In the genomic region with DNA sequence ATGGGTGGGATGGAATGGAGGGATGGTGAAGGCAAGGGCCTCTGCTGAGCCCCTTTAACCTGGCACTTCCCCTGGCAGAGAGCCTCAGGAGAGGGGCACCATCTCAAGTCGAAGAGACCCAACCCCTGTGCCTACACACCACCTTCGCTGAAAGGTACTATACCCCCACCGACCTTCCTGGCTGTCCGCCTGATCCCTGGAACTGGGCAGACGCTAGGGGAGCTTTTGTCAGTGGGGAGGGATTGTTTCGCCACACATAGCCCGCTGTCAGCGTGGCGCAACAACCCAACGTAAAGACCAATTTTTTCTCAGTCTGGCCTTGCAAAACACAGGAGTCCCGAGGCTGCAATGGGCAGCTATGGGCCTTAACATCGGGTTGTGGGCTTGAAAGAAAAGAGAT, we compare ENCODE assay signal across 30 cellular contexts. TPM values are rescaled to one million over a fixed set of nuclear protein-coding genes. Genes with fewer than 3 reads are reported as not detected.
A peak's percentile ranks its signal among the peaks of the same experiment; 100 is the strongest.
DNase-seq lines count a peak whose midpoint lies in the region; ATAC-seq and TF ChIP-seq lines count a peak whose summit lies in the region.
"Had no signal": no experiment of that assay in that cellular context is flagged by ENCODE, and none has a peak within 500 bp of the region (broad histone marks: within the 10 kb centered on the region; RNA-seq: fewer than 3 reads in every experiment).

No MANE protein-coding gene starts in this region.

- no peaks in the 10 kb centered on the region for H3K79me1 ChIP-seq in mesendoderm (ENCODE audit: low read length)

- no peak overlapping the region for H4K5ac ChIP-seq in mesendoderm (ENCODE audit: low read length)

- H3K9me3 ChIP-seq in mammary epithelial cell (replicated peaks; ENCODE audit: insufficient read depth, low read length) = no peaks in the 10 kb centered on the region
- H3K9me3 ChIP-seq in upper lobe of right lung = no peaks in the 10 kb centered on the region
- H3K9me3 ChIP-seq: BE2C, esophagus muscularis mucosa, spleen had no signal

- H2BK15ac ChIP-seq in mesendoderm (replicated peaks; ENCODE audit: low read depth) = no peak overlapping the region

- H2AFZ ChIP-seq in mammary epithelial cell (ENCODE audit: low read depth, low read length) = no peak overlapping the region

- no peak overlapping the region for H2AK5ac ChIP-seq in mesendoderm (ENCODE audit: low read length)

- POLR2A ChIA-PET in MCF 10A (lab: Yijun Ruan, JAX) = interaction anchor here (0.6 kb wide), 1 partner anchor 8 kb away, joined by 3 read pairs; no protein-coding TSS in a partner anchor
- POLR2A ChIA-PET in activated CD8-positive, alpha-beta T cell treated with anti-CD3 and anti-CD28 coated beads for 36 hours (lab: Charles Lee) = no interaction called here

- H2BK120ac ChIP-seq in mesendoderm (ENCODE audit: low read depth, low read length) = no peak overlapping the region

- intact Hi-C loops in MCF 10A (cut with micrococcal nuclease) = no loop called here
- intact Hi-C loops in mammary epithelial cell (cut with micrococcal nuclease) = no loop called here
- intact Hi-C loops in upper lobe of right lung (cut with DNase I) = loop anchor here (10.0 kb wide), 1 partner anchor 125 kb away; no protein-coding TSS in a partner anchor
- intact Hi-C loops in dorsolateral prefrontal cortex (cut with DNase I) = loop anchor here in 1 of 2 donors (5.0 kb wide), 1 partner anchor 97 kb away; no protein-coding TSS in a partner anchor
- intact Hi-C loops in activated CD8-positive, alpha-beta T cell treated with anti-CD3 and anti-CD28 coated beads for 36 hours (cut with micrococcal nuclease) = loop anchor here (10.0 kb wide), 2 partner anchors 235 to 355 kb away; a partner anchor contains a TSS

- H4K8ac ChIP-seq in mesendoderm (ENCODE audit: low read depth, low read length) = no peak overlapping the region

- in situ Hi-C loops in mammary epithelial cell (cut with MboI; ENCODE audit: low sequenced_read_pairs in 2 of 2) = loop anchor here in 1 of 2 donors (10.0 kb wide), 1 partner anchor 235 kb away; a partner anchor contains a TSS

- H3K27ac ChIP-seq in mammary epithelial cell (ENCODE audit: insufficient read depth, low read depth, low read length) (no peak overlapping the region), mesendoderm (ENCODE audit: low read depth, low read length) (no peak overlapping the region), upper lobe of right lung (peak overlapping the region; percentile 24), dorsolateral prefrontal cortex (peak overlapping the region in 23 of 59 donors; percentile 3 to 90 (median 43))
- H3K27ac ChIP-seq: esophagus muscularis mucosa, spleen had no signal

- H3K4me1 Mint-ChIP-seq in MCF 10A (ENCODE audit: insufficient read depth, unreplicated experiment) = peaks cover 3% of the 10 kb centered on the region
- H3K4me1 Mint-ChIP-seq in activated CD8-positive, alpha-beta T cell treated with anti-CD3 and anti-CD28 coated beads for 36 hours (ENCODE audit: low read depth) = peaks cover 11% of the 10 kb centered on the region

- no peak overlapping the region for H3K4me3 Mint-ChIP-seq in MCF 10A (ENCODE audit: unreplicated experiment)
- no peak overlapping the region for H3K4me3 Mint-ChIP-seq in activated CD8-positive, alpha-beta T cell treated with anti-CD3 and anti-CD28 coated beads for 36 hours
- H3K4me3 Mint-ChIP-seq: activated T-cell treated with anti-CD3 and anti-CD28 coated beads, Interleukin-2, amount 50 U/mL, for 4 hours; central memory CD8-positive, alpha-beta T cell; HFFc6; IgD-negative memory B cell; stimulated activated naive CD8-positive, alpha-beta T cell treated with anti-CD3 and anti-CD28 coated beads, Interleukin-15, Interleukin-2, amounts not matched to agents 100 ng/mL and 50 ng/mL, for 24 hours; type B pancreatic cell had no signal

- peak overlapping the region; percentile 45 for H3K23ac ChIP-seq in mesendoderm (ENCODE audit: low read length)

- H3K27me3 ChIP-seq in mammary epithelial cell (ENCODE audit: insufficient read depth, low read length) (peaks cover 10% of the 10 kb centered on the region), mesendoderm (ENCODE audit: insufficient read depth, low read length, poor library complexity) (no peaks in the 10 kb centered on the region), upper lobe of right lung (peaks cover 30% of the 10 kb centered on the region), dorsolateral prefrontal cortex (peaks cover 0 to 27% (median 4%) of the 10 kb centered on the region in 45 donors)

- no peak overlapping the region for H3K18ac ChIP-seq in mesendoderm (ENCODE audit: low read length)

- H3K4me1 ChIP-seq in mammary epithelial cell (ENCODE audit: insufficient read depth, low read length) (peaks cover 24% of the 10 kb centered on the region), mesendoderm (ENCODE audit: control insufficient read depth, low read depth, low read length) (peaks cover 8% of the 10 kb centered on the region), upper lobe of right lung (no peaks in the 10 kb centered on the region)
- H3K4me1 ChIP-seq: BE2C had no signal

- no peaks in the 10 kb centered on the region for H3K9me3 Mint-ChIP-seq in MCF 10A (ENCODE audit: unreplicated experiment)
- no peaks in the 10 kb centered on the region for H3K9me3 Mint-ChIP-seq in activated CD8-positive, alpha-beta T cell treated with anti-CD3 and anti-CD28 coated beads for 36 hours
- H3K9me3 Mint-ChIP-seq: activated T-cell treated with anti-CD3 and anti-CD28 coated beads, Interleukin-2, amount 50 U/mL, for 4 hours; central memory CD8-positive, alpha-beta T cell; HFFc6; IgD-negative memory B cell; stimulated activated naive CD8-positive, alpha-beta T cell treated with anti-CD3 and anti-CD28 coated beads, Interleukin-15, Interleukin-2, amounts not matched to agents 100 ng/mL and 50 ng/mL, for 24 hours; type B pancreatic cell had no signal

- no peak overlapping the region for H3K9ac ChIP-seq in mammary epithelial cell (ENCODE audit: insufficient read depth, low read length)
- no peak overlapping the region for H3K9ac ChIP-seq in mesendoderm (ENCODE audit: low read length)

- H4K20me1 ChIP-seq in mammary epithelial cell (ENCODE audit: insufficient read depth, low read length) = no peaks in the 10 kb centered on the region

- H3K27me3 Mint-ChIP-seq in MCF 10A (ENCODE audit: insufficient read depth, unreplicated experiment) = peaks cover 37% of the 10 kb centered on the region
- H3K27me3 Mint-ChIP-seq in activated CD8-positive, alpha-beta T cell treated with anti-CD3 and anti-CD28 coated beads for 36 hours = peaks cover 28% of the 10 kb centered on the region

- CTCF ChIA-PET in MCF 10A (lab: Yijun Ruan, JAX) = interaction anchor here (0.7 to 2.2 kb wide), 4 partner anchors 10 to 1304 kb away, joined by 3 to 13 read pairs (median 4); a partner anchor contains a TSS
- CTCF ChIA-PET in mammary epithelial cell (lab: Charles Lee; ENCODE audit: low non-redundant PET) = no interaction called here
- CTCF ChIA-PET in activated CD8-positive, alpha-beta T cell treated with anti-CD3 and anti-CD28 coated beads for 36 hours (lab: Charles Lee) = interaction anchor here (2.8 to 9.3 kb wide), 2 partner anchors 8 to 82 kb away, joined by 9 to 224 read pairs; no protein-coding TSS in a partner anchor

- H3K4ac ChIP-seq in mesendoderm (ENCODE audit: low read depth, low read length) = no peak overlapping the region

- no peak overlapping the region for H2BK5ac ChIP-seq in mesendoderm (ENCODE audit: low read length)

- H3K4me3 ChIP-seq in mammary epithelial cell (replicated peaks in 1 of 3; ENCODE audit: insufficient read depth in 1 of 3, low read depth in 2 of 3, low read length in 3 of 3) (no peak overlapping the region), mesendoderm (ENCODE audit: low read length) (no peak overlapping the region), upper lobe of right lung (peak overlapping the region; percentile 16), dorsolateral prefrontal cortex (peak overlapping the region in 22 of 59 donors; percentile 9 to 75 (median 68))
- H3K4me3 ChIP-seq: esophagus muscularis mucosa, spleen had no signal

- no peak overlapping the region for H3K27ac Mint-ChIP-seq in MCF 10A (ENCODE audit: low read depth, unreplicated experiment)
- no peak overlapping the region for H3K27ac Mint-ChIP-seq in activated CD8-positive, alpha-beta T cell treated with anti-CD3 and anti-CD28 coated beads for 36 hours
- H3K27ac Mint-ChIP-seq: HFFc6; IgD-negative memory B cell; stimulated activated naive CD8-positive, alpha-beta T cell treated with anti-CD3 and anti-CD28 coated beads, Interleukin-15, Interleukin-2, amounts not matched to agents 100 ng/mL and 50 ng/mL, for 24 hours; type B pancreatic cell had no signal

- H3K79me2 ChIP-seq in mammary epithelial cell (ENCODE audit: insufficient read depth, low read length) = no peaks in the 10 kb centered on the region
- no peaks in the 10 kb centered on the region for H3K79me2 ChIP-seq in mesendoderm (ENCODE audit: control insufficient read depth, insufficient read depth, low read length)

- no peak for TF ChIP-seq CTCF in MCF 10A (IDR thresholded peaks at IDR 0.05; ENCODE audit: unreplicated experiment)
- TF ChIP-seq CTCF in mammary epithelial cell (conservative IDR thresholded peaks at IDR 0.05 in 1 of 2, IDR thresholded peaks at IDR 0.05 in 1 of 2; ENCODE audit: extremely low read depth in 1 of 2, insufficient read depth in 1 of 2, low read depth in 1 of 2, low read length in 2 of 2) = no peak
- TF ChIP-seq CTCF in upper lobe of right lung (IDR thresholded peaks at IDR 0.05) = no peak
- TF ChIP-seq CTCF in dorsolateral prefrontal cortex (IDR thresholded peaks at IDR 0.05 in 54 of 56, conservative IDR thresholded peaks at IDR 0.05 in 2 of 56; ENCODE audit: low read depth in 1 of 56, partially characterized antibody in 56 of 56) = no peak
- no peak for TF ChIP-seq CTCF in activated CD8-positive, alpha-beta T cell treated with anti-CD3 and anti-CD28 coated beads for 36 hours (IDR thresholded peaks at IDR 0.05)

- WGBS in mammary epithelial cell (ENCODE audit: low coverage, missing lambda C conversion rate) = 81% methylated on average over 11 of the region's 12 CpGs
- WGBS in mesendoderm (ENCODE audit: extremely low coverage, insufficient coverage, low lambda C conversion rate) = no CpG with 5 or more reads among the region's 12 CpGs

- BruUV-seq in MCF 10A (replicated peaks; lab: Mats Ljungman, UMichigan) = no TSS peak
- no TSS peak for BruUV-seq in mammary epithelial cell (replicated peaks; lab: Mats Ljungman, UMichigan)

- no peak overlapping the region for H3K56ac ChIP-seq in mesendoderm (ENCODE audit: low read length)

- H3K36me3 ChIP-seq in mammary epithelial cell (ENCODE audit: insufficient read depth, low read length) (no peaks in the 10 kb centered on the region), mesendoderm (ENCODE audit: control insufficient read depth, insufficient read depth, low read length) (no peaks in the 10 kb centered on the region), upper lobe of right lung (no peaks in the 10 kb centered on the region)
- H3K36me3 ChIP-seq: BE2C, esophagus muscularis mucosa, spleen had no signal

- no peaks in the 10 kb centered on the region for H3K36me3 Mint-ChIP-seq in MCF 10A (ENCODE audit: insufficient read depth, unreplicated experiment)
- H3K36me3 Mint-ChIP-seq in activated CD8-positive, alpha-beta T cell treated with anti-CD3 and anti-CD28 coated beads for 36 hours (ENCODE audit: low read depth) = no peaks in the 10 kb centered on the region
- H3K36me3 Mint-ChIP-seq: type B pancreatic cell had no signal

- H3K4me2 ChIP-seq in mammary epithelial cell (ENCODE audit: insufficient read depth, low read depth, low read length) (no peak overlapping the region), mesendoderm (ENCODE audit: low read length) (no peak overlapping the region)

- DNase-seq in MCF 10A (ENCODE audit: unreplicated experiment) (peak; percentile 27), mammary epithelial cell (no peak), SKM-1 (lab: John Stamatoyannopoulos, UW; ENCODE audit: unreplicated experiment) (peak; percentile 79), mesendoderm (no peak), upper lobe of right lung (no peak), foreskin melanocyte (no peak), dorsolateral prefrontal cortex (no peak)
- no peak for DNase-seq in activated CD8-positive, alpha-beta T cell treated with anti-CD3 and anti-CD28 coated beads for 36 hours
- DNase-seq: activated CD4-positive, CD25-positive, alpha-beta regulatory T cell treated with anti-CD3 and anti-CD28 coated beads, Interleukin-2, amount 50 U/mL, for 72 hours; activated CD8-positive, alpha-beta memory T cell treated with anti-CD3 and anti-CD28 coated beads for 24 hours; activated naive CD4-positive, alpha-beta T cell treated with Interleukin-2 at 50 U/mL for 16 hours; activated T-cell treated with anti-CD3 and anti-CD28 coated beads, Interleukin-2, amount 50 U/mL, for 4 hours; BE2C; effector memory CD4-positive, alpha-beta T cell; HFFc6; NCI-H187 treated with DMSO at 0.1 percent for 48 hours; NCI-H2227 treated with DMSO at 0.1 percent for 48 hours; spleen; stimulated activated CD4-positive, alpha-beta T cell treated with anti-CD3 and anti-CD28 coated beads, Interleukin-4, amount 100 ng/mL, for 24 hours; T-helper 9 cell had no signal

- dilution Hi-C loops in mammary epithelial cell (cut with HindIII; ENCODE audit: low sequenced_read_pairs) = loop anchor here (5.0 to 10.0 kb wide), 3 partner anchors 162 to 325 kb away; no protein-coding TSS in a partner anchor

- ATAC-seq in upper lobe of right lung = no peak
- ATAC-seq in activated CD8-positive, alpha-beta T cell treated with anti-CD3 and anti-CD28 coated beads for 36 hours = no peak
- ATAC-seq: activated T-cell treated with anti-CD3 and anti-CD28 coated beads, Interleukin-2, amount 50 U/mL, for 4 hours; left lobe of liver; SK-N-SH treated with all-trans-retinoic acid at 6 μM for 48 hours had no signal

RNA-seq across cellular contexts. Expression of a gene that starts 3.1 kb away (rescaled TPM):
- not detected in 2 replicates for total RNA-seq in MCF 10A (2022)
- under 1 TPM in 1 of 2 donors, not detected in 1; 0.17 TPM for total RNA-seq in mammary epithelial cell
- 0.07 TPM for polyA plus RNA-seq in mammary epithelial cell
- not detected for polyA minus RNA-seq in mammary epithelial cell
- 1.7 TPM for polyA plus RNA-seq in mesendoderm (2013, experiment 1 of 2)
- 1.8 TPM for polyA plus RNA-seq in mesendoderm (2013, experiment 2 of 2)
- total RNA-seq in upper lobe of right lung = 25.1 TPM
- total RNA-seq in dorsolateral prefrontal cortex = 100 to 1,000 TPM in 119 of 120 experiments, 10 to 100 TPM in 1; 65.3 to 449 (median 214) TPM
- total RNA-seq in activated CD8-positive, alpha-beta T cell treated with anti-CD3 and anti-CD28 coated beads for 36 hours = not detected
- total RNA-seq: A172, HFFc6, spleen had no signal
- polyA plus RNA-seq: IgD-negative memory B cell had no signal

RNA-seq across cellular contexts. Expression of a gene that starts 7.0 kb away (rescaled TPM):
- total RNA-seq in MCF 10A (2022) (30.1 and 31.1 TPM in 2 replicates), mammary epithelial cell (10 to 100 TPM; 20.2 to 35.7 TPM), upper lobe of right lung (78.2 TPM), dorsolateral prefrontal cortex (100 to 1,000 TPM in 9 of 120 experiments, 10 to 100 TPM in 111; 45.7 to 129 (median 71.4) TPM)
- 36.7 TPM for polyA plus RNA-seq in mammary epithelial cell
- polyA minus RNA-seq in mammary epithelial cell = 18.9 TPM
- polyA plus RNA-seq in mesendoderm (2013, experiment 1 of 2) = 48.2 TPM
- polyA plus RNA-seq in mesendoderm (2013, experiment 2 of 2) = 45.8 TPM
- total RNA-seq in activated CD8-positive, alpha-beta T cell treated with anti-CD3 and anti-CD28 coated beads for 36 hours = 10 to 100 TPM; 48.7 to 50.3 TPM

RNA-seq across cellular contexts. Expression of a gene that starts 22.2 kb away (rescaled TPM):
- total RNA-seq in MCF 10A (2022) (not detected in 2 replicates), mammary epithelial cell (not detected), upper lobe of right lung (not detected), dorsolateral prefrontal cortex (10 to 100 TPM; 10.6 to 60.3 (median 39.0) TPM)
- polyA plus RNA-seq in mammary epithelial cell = not detected
- polyA minus RNA-seq in mammary epithelial cell = not detected
- polyA plus RNA-seq in mesendoderm (2013, experiment 1 of 2) = 0.01 TPM
- polyA plus RNA-seq in mesendoderm (2013, experiment 2 of 2) = 0.01 TPM
- total RNA-seq in activated CD8-positive, alpha-beta T cell treated with anti-CD3 and anti-CD28 coated beads for 36 hours = not detected
- total RNA-seq: A172; activated T-cell treated with anti-CD3 and anti-CD28 coated beads, Interleukin-2, amount 50 U/mL, for 4 hours; esophagus muscularis mucosa; HFFc6; left lobe of liver; renal cortical epithelial cell; RPMI7951; spleen had no signal
- polyA plus RNA-seq: IgD-negative memory B cell had no signal

RNA-seq across cellular contexts. Expression of a gene that starts 35.3 kb away (rescaled TPM):
- 0.37 and 0.71 TPM in 2 replicates for total RNA-seq in MCF 10A (2022)
- total RNA-seq in mammary epithelial cell = under 1 TPM; 0.33 to 0.42 TPM
- polyA plus RNA-seq in mammary epithelial cell = 0.10 TPM
- not detected for polyA minus RNA-seq in mammary epithelial cell
- polyA plus RNA-seq in mesendoderm (2013, experiment 1 of 2) = 0.10 TPM
- 0.08 TPM for polyA plus RNA-seq in mesendoderm (2013, experiment 2 of 2)
- total RNA-seq in upper lobe of right lung = 5.3 TPM
- total RNA-seq in dorsolateral prefrontal cortex = 10 to 100 TPM in 8 of 120 experiments, 1 to 10 TPM in 112; 1.6 to 14.9 (median 4.8) TPM
- total RNA-seq in activated CD8-positive, alpha-beta T cell treated with anti-CD3 and anti-CD28 coated beads for 36 hours = 1 to 10 TPM in 1 of 2 experiments, under 1 TPM in 1; 0.95 to 1.3 TPM
- polyA plus RNA-seq: IgD-negative memory B cell had no signal

RNA-seq across cellular contexts. Expression of a gene that starts 38.4 kb away (rescaled TPM):
- total RNA-seq in MCF 10A (2022) = not detected in 2 replicates
- not detected for total RNA-seq in mammary epithelial cell
- polyA plus RNA-seq in mammary epithelial cell = not detected
- not detected for polyA minus RNA-seq in mammary epithelial cell
- polyA plus RNA-seq in mesendoderm (2013, experiment 1 of 2) = 0.81 TPM
- 0.63 TPM for polyA plus RNA-seq in mesendoderm (2013, experiment 2 of 2)
- 4.3 TPM for total RNA-seq in upper lobe of right lung
- total RNA-seq in dorsolateral prefrontal cortex = 10 to 100 TPM in 15 of 120 experiments, 1 to 10 TPM in 105; 1.4 to 15.3 (median 6.7) TPM
- total RNA-seq in activated CD8-positive, alpha-beta T cell treated with anti-CD3 and anti-CD28 coated beads for 36 hours = under 1 TPM in 1 of 2 experiments, not detected in 1; 0.40 TPM
- total RNA-seq: A172; activated T-cell treated with anti-CD3 and anti-CD28 coated beads, Interleukin-2, amount 50 U/mL, for 4 hours; RPMI7951 had no signal
- polyA plus RNA-seq: IgD-negative memory B cell had no signal

Comparison
In these comparisons a context has a peak if more than half of its experiments do, and no peak if none do; other contexts are left out.
1. DNase-seq: peak in MCF 10A (single experiment) and SKM-1 (single experiment); none in mammary epithelial cell (single experiment), mesendoderm (single experiment), upper lobe of right lung (single experiment), foreskin melanocyte (single experiment), dorsolateral prefrontal cortex (0 of 10) and activated CD8-positive, alpha-beta T cell treated with anti-CD3 and anti-CD28 coated beads for 36 hours (single experiment).
2. RNA of a gene that starts 3.1 kb away (total RNA-seq): 65.3 to 449 TPM in dorsolateral prefrontal cortex and 25.1 TPM in upper lobe of right lung (single experiment); 0.17 TPM in mammary epithelial cell, not detected in activated CD8-positive, alpha-beta T cell treated with anti-CD3 and anti-CD28 coated beads for 36 hours and not detected in MCF 10A; every median in the first group is over 10 times any median in the second.
3. RNA of a gene that starts 22.2 kb away (total RNA-seq): 10.6 to 60.3 TPM in dorsolateral prefrontal cortex; not detected in MCF 10A, not detected in mammary epithelial cell, not detected in upper lobe of right lung (single experiment) and not detected in activated CD8-positive, alpha-beta T cell treated with anti-CD3 and anti-CD28 coated beads for 36 hours; every median in the first group is over 10 times any median in the second.
4. intact Hi-C loops: an anchor here in upper lobe of right lung (10.0 kb wide) and activated CD8-positive, alpha-beta T cell treated with anti-CD3 and anti-CD28 coated beads for 36 hours (10.0 kb wide); none called in MCF 10A and mammary epithelial cell.